ENCODE assay signal across 25 cellular contexts in the genomic region with DNA sequence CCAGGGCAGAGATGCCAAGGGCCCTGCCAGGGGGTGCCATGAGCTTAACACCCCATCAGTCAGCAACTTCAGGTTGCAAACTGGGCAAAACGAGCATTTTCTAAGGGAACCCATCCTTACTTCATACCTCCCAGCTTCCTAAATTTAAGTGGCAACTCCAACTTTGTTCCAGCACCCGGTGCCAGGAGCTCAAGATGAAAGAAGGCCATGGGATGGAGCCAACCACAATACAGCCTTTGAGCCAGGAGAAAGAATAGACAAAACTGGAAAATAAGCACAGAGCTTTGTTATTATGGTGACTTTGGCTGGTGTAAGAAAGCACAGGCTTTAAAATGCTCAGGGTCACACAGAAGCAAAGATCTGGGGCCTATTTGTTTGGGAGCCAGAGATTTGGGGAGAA.
DNase-seq lines count a peak whose midpoint lies in the region; ATAC-seq and TF ChIP-seq lines count a peak whose summit lies in the region.
"Had no signal": no experiment of that assay in that cellular context is flagged by ENCODE, and none has a peak within 500 bp of the region (broad histone marks: within the 10 kb centered on the region; RNA-seq: fewer than 3 reads in every experiment).

No MANE protein-coding gene starts in this region.

- H3K27me3 ChIP-seq in MG63 (no peaks in the 10 kb centered on the region), esophagus muscularis mucosa (no peaks in the 10 kb centered on the region), uterus (no peaks in the 10 kb centered on the region)
- H3K27me3 ChIP-seq: BE2C had no signal

- H3K4me3 ChIP-seq in MG63 (no peak overlapping the region), esophagus muscularis mucosa (no peak overlapping the region), uterus (no peak overlapping the region)

- H3K9me3 ChIP-seq in MG63 (peaks cover 5% of the 10 kb centered on the region; the same call in 1 of the 2 replicates), esophagus muscularis mucosa (peaks cover 0 to 7% (median 0%) of the 10 kb centered on the region in 4 donors), uterus (peaks cover 0 to 17% of the 10 kb centered on the region in 2 donors)
- H3K9me3 ChIP-seq: BE2C had no signal

- WGBS in esophagus muscularis mucosa, result 61% methylated on average over 2 of the region's 2 CpGs

- H3K4me1 ChIP-seq in esophagus muscularis mucosa (peaks cover 6 to 25% (median 20%) of the 10 kb centered on the region in 4 donors), uterus (peaks cover 0 to 3% of the 10 kb centered on the region in 2 donors)

- DNase-seq in MG63, result peak; percentile 58
- peak; percentile 72 for DNase-seq in esophagus muscularis mucosa (ENCODE audit: extremely low spot score)
- peak; percentile 8 for DNase-seq in putamen (ENCODE audit: low spot score)
- peak; percentile 34 for DNase-seq in ureter (ENCODE audit: low spot score)
- DNase-seq in RPMI8226, result no peak
- no peak for DNase-seq in uterus
- DNase-seq: BE2C; CD8-positive, alpha-beta memory T cell; DMS 273 treated with DMSO at 0.1 percent for 48 hours; DMS79; EL; GF-D8; HCEC 1CT; NCI-H1048; NCI-H1417; NCI-H1694; NCI-H2029 treated with DMSO at 0.1 percent for 48 hours; NCI-H2171; NCI-H226; NCI-H510A; NCI-H69; SHP77 had no signal

- H3K27ac ChIP-seq in esophagus muscularis mucosa (replicated peaks in 1 of 4) (no peak overlapping the region), uterus (no peak overlapping the region)
- H3K27ac ChIP-seq: KMS-11, RWPE1 had no signal

- intact Hi-C loops in esophagus muscularis mucosa (cut with DNase I) (no loop called here), uterus (cut with DNase I; ENCODE audit: low total_unique reads) (no loop called here)

- TF ChIP-seq POLR2A in esophagus muscularis mucosa (IDR thresholded peaks at IDR 0.05; ENCODE audit: low read depth), result no peak
- no peak for TF ChIP-seq POLR2A in uterus (IDR thresholded peaks at IDR 0.05)

- TF ChIP-seq EP300 in esophagus muscularis mucosa (IDR thresholded peaks at IDR 0.05), result no peak

- TF ChIP-seq CTCF in esophagus muscularis mucosa (IDR thresholded peaks at IDR 0.05), result no peak
- no peak for TF ChIP-seq CTCF in uterus (IDR thresholded peaks at IDR 0.05)

- no peak for ATAC-seq in GM21529 (IDR thresholded peaks at IDR 0.05; ENCODE audit: unreplicated experiment)

- H3K36me3 ChIP-seq in MG63, result no peaks in the 10 kb centered on the region
- H3K36me3 ChIP-seq in esophagus muscularis mucosa, result no peaks in the 10 kb centered on the region
- H3K36me3 ChIP-seq in uterus, result peaks cover 0 to 3% of the 10 kb centered on the region in 2 donors
- H3K36me3 ChIP-seq: BE2C had no signal

Comparison
In these comparisons a context has a peak if more than half of its experiments do, and no peak if none do; other contexts are left out.
1. DNase-seq: peak in MG63 (single experiment), esophagus muscularis mucosa (single experiment), putamen (single experiment) and ureter (single experiment); none in RPMI8226 (single experiment) and uterus (0 of 2).